10 cellular contexts compared by ENCODE assay signal in the genomic region with DNA sequence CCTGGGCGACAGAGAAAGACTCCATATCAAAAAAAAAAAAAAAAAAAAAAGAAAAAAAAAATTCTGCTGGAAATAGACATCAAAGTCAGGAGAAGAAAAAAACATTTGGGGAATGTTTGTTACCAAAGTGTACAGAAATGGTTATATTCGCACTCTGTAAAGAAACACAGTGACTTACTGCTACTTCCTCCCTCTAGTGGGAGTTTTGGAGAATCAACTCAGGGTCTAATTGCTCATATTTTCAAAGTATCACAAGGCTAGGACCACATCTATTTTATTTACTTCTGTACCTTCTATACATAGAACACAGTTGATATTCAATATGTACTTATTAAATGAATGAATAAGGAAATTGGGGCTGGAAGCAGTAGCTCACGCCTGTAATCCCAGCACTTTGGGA. TPM values are rescaled to one million over a fixed set of nuclear protein-coding genes. Genes with fewer than 3 reads are reported as not detected.
DNase-seq lines count a peak whose midpoint lies in the region; ATAC-seq and TF ChIP-seq lines count a peak whose summit lies in the region.
"Had no signal": no experiment of that assay in that cellular context is flagged by ENCODE, and none has a peak within 500 bp of the region (broad histone marks: within the 10 kb centered on the region; RNA-seq: fewer than 3 reads in every experiment).

No MANE protein-coding gene starts in this region.

- no peaks in the 10 kb centered on the region for H3K9me3 ChIP-seq in T-helper 17 cell (ENCODE audit: control insufficient read depth, low read length, poor library complexity, severe bottlenecking)
- H3K9me3 ChIP-seq: BLaER1 treated with 17β-estradiol and CSF1 and Interleukin-3, amounts not matched to agents 10 nM and 100 nM had no signal

- intact Hi-C loops in dorsolateral prefrontal cortex (cut with DNase I) = no loop called here

- H3K27me3 ChIP-seq in dorsolateral prefrontal cortex = no peaks in the 10 kb centered on the region
- H3K27me3 ChIP-seq: BLaER1 treated with 17β-estradiol and CSF1 and Interleukin-3, amounts not matched to agents 10 nM and 100 nM had no signal

- H3K4me3 ChIP-seq in dorsolateral prefrontal cortex = no peak overlapping the region
- H3K4me3 ChIP-seq: BLaER1 treated with 17β-estradiol and CSF1 and Interleukin-3, amounts not matched to agents 10 nM and 100 nM had no signal

- H3K4me3 Mint-ChIP-seq in T-helper 17 cell = no peak overlapping the region

- H3K27ac ChIP-seq in dorsolateral prefrontal cortex = no peak overlapping the region
- H3K27ac ChIP-seq: BLaER1 treated with 17β-estradiol and CSF1 and Interleukin-3, amounts not matched to agents 10 nM and 100 nM had no signal

- TF ChIP-seq CTCF in dorsolateral prefrontal cortex (IDR thresholded peaks at IDR 0.05 in 54 of 56, conservative IDR thresholded peaks at IDR 0.05 in 2 of 56; ENCODE audit: low read depth in 1 of 56, partially characterized antibody in 56 of 56) = peak in 34 of 56 donors; percentile 6 to 48 (median 28)

- DNase-seq in SIG-M5 treated with dmso at 0.1 percent for 504 hours (lab: John Stamatoyannopoulos, UW; ENCODE audit: unreplicated experiment) (peak; percentile 0), SIG-M5 (lab: John Stamatoyannopoulos, UW) (no peak), NCI-H69 (lab: John Stamatoyannopoulos, UW) (peak; percentile 18), dorsolateral prefrontal cortex (no peak), pons (ENCODE audit: low spot score) (peak; percentile 9), T-helper 17 cell (no peak)
- DNase-seq in central memory CD4-positive, alpha-beta T cell = no peak
- DNase-seq: stimulated activated CD4-positive, alpha-beta T cell treated with anti-CD3 and anti-CD28 coated beads, Interleukin-4, amount 100 ng/mL, for 24 hours had no signal

- H3K27ac Mint-ChIP-seq in T-helper 17 cell = no peak overlapping the region

- ATAC-seq in GM18520 (IDR thresholded peaks at IDR 0.05; ENCODE audit: unreplicated experiment) (no peak), T-helper 17 cell (no peak)

- H3K4me1 Mint-ChIP-seq in T-helper 17 cell = peaks cover 4% of the 10 kb centered on the region

- H3K36me3 Mint-ChIP-seq in T-helper 17 cell (ENCODE audit: low read depth) = peaks cover 10% of the 10 kb centered on the region

- no peaks in the 10 kb centered on the region for H3K27me3 Mint-ChIP-seq in T-helper 17 cell

RNA-seq across cellular contexts. Expression of a gene that starts 24.4 kb away (rescaled TPM):
- 10 to 100 TPM in 1 of 120 experiments, 1 to 10 TPM in 35, under 1 TPM in 51, not detected in 33; 0.27 to 10.2 (median 0.81) TPM for total RNA-seq in dorsolateral prefrontal cortex
- total RNA-seq in T-helper 17 cell = not detected

RNA-seq across cellular contexts. Expression of a gene that starts 30.6 kb away (rescaled TPM):
- 10 to 100 TPM; 28.0 to 46.3 (median 36.8) TPM for total RNA-seq in dorsolateral prefrontal cortex
- total RNA-seq in T-helper 17 cell = 10 to 100 TPM; 48.5 to 60.4 TPM

RNA-seq across cellular contexts. Expression of a gene that starts 39.7 kb away (rescaled TPM):
- total RNA-seq in dorsolateral prefrontal cortex (1 to 10 TPM in 74 of 120 experiments, under 1 TPM in 46; 0.19 to 2.9 (median 1.1) TPM), T-helper 17 cell (under 1 TPM; 0.16 to 0.70 TPM)

Comparison
In these comparisons a context has a peak if more than half of its experiments do, and no peak if none do; other contexts are left out.
1. DNase-seq: peak in SIG-M5 treated with dmso at 0.1 percent for 504 hours (single experiment), NCI-H69 (single experiment) and pons (single experiment); none in SIG-M5 (single experiment), dorsolateral prefrontal cortex (0 of 10), T-helper 17 cell (0 of 3) and central memory CD4-positive, alpha-beta T cell (single experiment).